Comparison of ENCODE assay signal across 8 cellular contexts in the genomic region with DNA sequence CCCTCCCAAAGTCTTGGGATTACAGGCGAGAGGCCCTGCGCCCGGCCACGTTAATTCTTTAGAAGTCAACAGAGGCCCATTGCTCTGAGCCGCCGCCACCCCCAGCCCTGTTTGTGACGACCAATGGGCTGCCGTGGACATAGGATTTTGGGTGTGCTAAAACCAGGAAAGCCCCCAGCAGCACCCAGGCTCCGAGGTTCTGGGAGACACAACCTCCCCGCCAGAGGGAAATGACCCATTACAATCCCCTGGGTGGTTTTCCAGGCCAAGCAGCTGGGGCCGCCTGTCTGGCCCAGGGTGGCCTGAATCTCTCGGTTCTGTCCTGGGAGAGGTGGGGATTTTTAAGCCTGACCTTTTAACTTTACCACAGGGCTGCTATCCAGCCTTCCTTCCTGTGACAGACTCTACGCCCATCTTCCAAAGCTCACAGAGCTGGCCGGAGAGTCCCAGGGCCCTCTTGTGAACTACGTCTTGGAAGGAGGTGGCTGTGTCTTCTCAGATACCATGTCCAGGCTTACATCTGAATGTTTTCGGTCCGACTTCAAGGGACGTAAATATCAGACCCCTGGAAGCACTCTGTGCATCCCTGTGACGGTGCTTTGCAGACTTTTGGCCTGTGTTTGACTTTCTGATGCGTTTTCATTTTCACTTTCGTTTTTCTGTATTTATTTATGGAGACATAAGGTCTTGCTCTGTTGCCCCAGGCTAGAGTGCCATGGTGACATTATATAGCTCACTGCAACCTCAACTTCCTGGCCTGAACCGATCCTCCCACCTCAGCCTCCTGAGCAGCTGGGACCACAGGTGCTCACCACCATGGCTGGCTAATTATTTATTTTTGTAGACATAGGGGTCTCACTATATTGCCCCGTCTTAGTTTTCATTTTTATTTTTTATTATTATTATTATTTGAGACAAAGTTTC. TPM values are rescaled to one million over a fixed set of nuclear protein-coding genes. Genes with fewer than 3 reads are reported as not detected.
A peak's percentile ranks its signal among the peaks of the same experiment; 100 is the strongest.
DNase-seq lines count a peak whose midpoint lies in the region; ATAC-seq and TF ChIP-seq lines count a peak whose summit lies in the region.

No MANE protein-coding gene starts in this region.

- no peaks in the 10 kb centered on the region for H3K9me3 ChIP-seq in effector memory CD4-positive, alpha-beta T cell (ENCODE audit: control insufficient read depth, low read length)
- H3K9me3 ChIP-seq in H9 (ENCODE audit: control insufficient read depth, low read depth, low read length), result no peaks in the 10 kb centered on the region

- no CpG with 5 or more reads among the region's 23 CpGs for WGBS in H9 (ENCODE audit: extremely low coverage, insufficient read length, low lambda C conversion rate)

- no peaks in the 10 kb centered on the region for H4K20me1 ChIP-seq in H9 (ENCODE audit: control insufficient read depth, insufficient read depth, insufficient read length)

- H2BK20ac ChIP-seq in H9 (ENCODE audit: low read depth, low read length, poor library complexity, severe bottlenecking), result no peak overlapping the region

- H3K4me1 Mint-ChIP-seq in H9, result no peaks in the 10 kb centered on the region

- peaks cover 3% of the 10 kb centered on the region for H3K4me1 ChIP-seq in effector memory CD4-positive, alpha-beta T cell (ENCODE audit: control insufficient read depth, insufficient read depth, low read length, poor library complexity, severe bottlenecking)
- no peaks in the 10 kb centered on the region for H3K4me1 ChIP-seq in H9 (ENCODE audit: insufficient read depth, low read length)

- no peak overlapping the region for H3K14ac ChIP-seq in H9 (ENCODE audit: insufficient read depth, low read length)

- no peak overlapping the region for H2BK12ac ChIP-seq in H9 (ENCODE audit: insufficient read length, low read depth, low read length)

- H2AK5ac ChIP-seq in H9 (ENCODE audit: insufficient read length, low read length), result no peak overlapping the region

- TF ChIP-seq CTCF in GM20000 (IDR thresholded peaks at IDR 0.05; ENCODE audit: extremely low read depth, missing control alignments) (no peak), H9 (conservative IDR thresholded peaks at IDR 0.05) (no peak)

- H3K4me2 ChIP-seq in H9 (ENCODE audit: insufficient read depth, insufficient read length, low read length), result no peak overlapping the region

- no peak overlapping the region for H4K91ac ChIP-seq in H9 (ENCODE audit: insufficient read length, low read depth, low read length)

- H3K9ac ChIP-seq in H9 (ENCODE audit: extremely low read depth, insufficient read length, low read length), result no peak overlapping the region

- no peak overlapping the region for H4K8ac ChIP-seq in H9 (replicated peaks; ENCODE audit: insufficient read length, low read depth, low read length)

- no peak overlapping the region for H2BK5ac ChIP-seq in H9 (ENCODE audit: insufficient read length, low read length)

- no peaks in the 10 kb centered on the region for H3K27me3 ChIP-seq in effector memory CD4-positive, alpha-beta T cell (replicated peaks; ENCODE audit: control insufficient read depth, insufficient read depth, low read length, poor library complexity, severe bottlenecking)
- H3K27me3 ChIP-seq in H9 (ENCODE audit: insufficient read depth, low read length), result no peaks in the 10 kb centered on the region

- no peak overlapping the region for H3K4me3 ChIP-seq in effector memory CD4-positive, alpha-beta T cell (ENCODE audit: insufficient read depth, low read depth, low read length, poor library complexity, severe bottlenecking)

- H3K23ac ChIP-seq in H9 (ENCODE audit: insufficient read length, low read depth, low read length), result no peak overlapping the region

- no peak overlapping the region for H3K4ac ChIP-seq in H9 (ENCODE audit: low read depth, low read length)

- H3K23me2 ChIP-seq in H9 (ENCODE audit: insufficient read length, low read depth, low read length, poor library complexity, severe bottlenecking), result no peaks in the 10 kb centered on the region

- no peaks in the 10 kb centered on the region for H3K79me1 ChIP-seq in H9 (ENCODE audit: insufficient read depth, low read depth, low read length, poor library complexity, severe bottlenecking)

- H3K36me3 ChIP-seq in effector memory CD4-positive, alpha-beta T cell (ENCODE audit: control insufficient read depth, insufficient read depth, low read length), result peaks cover 26% of the 10 kb centered on the region

- no peaks in the 10 kb centered on the region; a peak in 1 of 5 replicates for H3K9me3 Mint-ChIP-seq in H9

- DNase-seq in EH (ENCODE audit: low read depth) (peak; percentile 13), GM20000 (ENCODE audit: low spot score) (peak; percentile 67), NCI-H345 (lab: John Stamatoyannopoulos, UW) (no peak), T1000 (lab: John Stamatoyannopoulos, UW) (no peak), H9 (no peak), NCI-H1694 (lab: John Stamatoyannopoulos, UW) (no peak)
- no peak for DNase-seq in effector memory CD4-positive, alpha-beta T cell

- H2AFZ ChIP-seq in H9 (ENCODE audit: low read length), result no peak overlapping the region

- H4K5ac ChIP-seq in H9 (ENCODE audit: insufficient read length, low read depth, low read length), result no peak overlapping the region

- no peak overlapping the region for H3K56ac ChIP-seq in H9 (ENCODE audit: insufficient read length, low read depth, low read length)

- H3K27ac Mint-ChIP-seq in H9, result no peak overlapping the region; a peak in 1 of 7 replicates

- H3K4me3 Mint-ChIP-seq in H9, result no peak overlapping the region

- H3K36me3 Mint-ChIP-seq in H9 (ENCODE audit: insufficient read depth in 1 of 3, low read depth in 3 of 3), result no peaks in the 10 kb centered on the region

- no peak overlapping the region for H3T11ph ChIP-seq in H9 (ENCODE audit: low read length)

- no peaks in the 10 kb centered on the region for H3K79me2 ChIP-seq in H9 (ENCODE audit: insufficient read depth, low read length)

- H3K18ac ChIP-seq in H9 (ENCODE audit: insufficient read length, low read depth, low read length), result no peak overlapping the region

- H2BK15ac ChIP-seq in H9 (ENCODE audit: low read depth, low read length), result no peak overlapping the region

- H3K27me3 Mint-ChIP-seq in H9 (ENCODE audit: low read depth), result no peaks in the 10 kb centered on the region

- no peak overlapping the region for H2BK120ac ChIP-seq in H9 (ENCODE audit: low read depth, low read length, poor library complexity, severe bottlenecking)

- peak overlapping the region; percentile 64 for H3K27ac ChIP-seq in effector memory CD4-positive, alpha-beta T cell (ENCODE audit: insufficient read depth, low read length, poor library complexity, severe bottlenecking)
- no peak overlapping the region for H3K27ac ChIP-seq in H9 (ENCODE audit: insufficient read length, low read depth, low read length)

- peak; percentile 47 for ATAC-seq in HG03469 (IDR thresholded peaks at IDR 0.05; ENCODE audit: unreplicated experiment)

RNA-seq across cellular contexts. Expression of a gene that starts 36.0 kb away (rescaled TPM):
- not detected in 2 replicates for total RNA-seq in H9 (2021)

RNA-seq across cellular contexts. Expression of a gene that starts 48.3 kb away (rescaled TPM):
- 59.8 and 64.2 TPM in 2 replicates for total RNA-seq in H9 (2021)

Comparison
In these comparisons a context has a peak if more than half of its experiments do, and no peak if none do; other contexts are left out.
1. DNase-seq: peak in EH (single experiment) and GM20000 (single experiment); none in effector memory CD4-positive, alpha-beta T cell (0 of 3), NCI-H345 (single experiment), T1000 (single experiment), H9 (single experiment) and NCI-H1694 (single experiment).